16 cellular contexts compared by ENCODE assay signal in genomic region chr5:108078345-108078744, GRCh38.
DNase-seq lines count a peak whose midpoint lies in the region; ATAC-seq and TF ChIP-seq lines count a peak whose summit lies in the region.
"Had no signal": no experiment of that assay in that cellular context is flagged by ENCODE, and none has a peak within 500 bp of the region (broad histone marks: within the 10 kb centered on the region; RNA-seq: fewer than 3 reads in every experiment).

No MANE protein-coding gene starts in this region.

- no peaks in the 10 kb centered on the region for H3K9me2 ChIP-seq in hepatocyte (replicated peaks; ENCODE audit: insufficient read depth)

- no peaks in the 10 kb centered on the region; the same call in 1 of the 2 replicates for H3K27me3 Mint-ChIP-seq in WTC11 (ENCODE audit: low read depth)
- H3K27me3 Mint-ChIP-seq in type B pancreatic cell = no peaks in the 10 kb centered on the region
- H3K27me3 Mint-ChIP-seq: CD4-positive, alpha-beta memory T cell had no signal

- H3K9me3 Mint-ChIP-seq in WTC11 = peaks cover 10% of the 10 kb centered on the region
- no peaks in the 10 kb centered on the region for H3K9me3 Mint-ChIP-seq in type B pancreatic cell

- no peaks in the 10 kb centered on the region for H4K20me1 ChIP-seq in hepatocyte (ENCODE audit: insufficient read depth, poor library complexity, severe bottlenecking)

- H3K79me2 ChIP-seq in hepatocyte = no peaks in the 10 kb centered on the region

- intact Hi-C loops in lower lobe of right lung (cut with DNase I) = no loop called here

- H3K4me2 ChIP-seq in hepatocyte = no peak overlapping the region
- H3K4me2 ChIP-seq: A549, KMS-11 had no signal

- H3K27ac ChIP-seq in iPS-20b (ENCODE audit: low read length) (no peak overlapping the region), lower lobe of right lung (no peak overlapping the region), hepatocyte (no peak overlapping the region)
- H3K27ac ChIP-seq: A549, C4-2B, KMS-11 had no signal

- in situ Hi-C loops in HAP-1 (cut with MboI; ENCODE audit: low sequenced_read_pairs) = loop anchor here (25.0 kb wide), 1 partner anchor 391 kb away; no protein-coding TSS in a partner anchor

- H3K36me3 ChIP-seq in HAP-1 (replicated peaks) (no peaks in the 10 kb centered on the region), iPS-20b (ENCODE audit: insufficient read depth, low read depth, low read length) (no peaks in the 10 kb centered on the region), lower lobe of right lung (no peaks in the 10 kb centered on the region), hepatocyte (replicated peaks; ENCODE audit: insufficient read depth, low read depth) (no peaks in the 10 kb centered on the region)
- H3K36me3 ChIP-seq: BE2C had no signal

- H3K9me3 ChIP-seq in HAP-1 (no peaks in the 10 kb centered on the region; the same call in none of the 2 replicates), iPS-20b (ENCODE audit: insufficient read depth, low read depth, low read length) (no peaks in the 10 kb centered on the region; the same call in 1 of the 2 replicates), lower lobe of right lung (no peaks in the 10 kb centered on the region), hepatocyte (ENCODE audit: low read depth) (no peaks in the 10 kb centered on the region)
- H3K9me3 ChIP-seq: BE2C had no signal

- peaks cover 10% of the 10 kb centered on the region for H3K36me3 Mint-ChIP-seq in WTC11
- H3K36me3 Mint-ChIP-seq in type B pancreatic cell = peaks cover 3% of the 10 kb centered on the region

- H3K4me1 ChIP-seq in HAP-1 (peaks cover 53% of the 10 kb centered on the region), iPS-20b (ENCODE audit: insufficient read depth, low read length) (peaks cover 51% of the 10 kb centered on the region), lower lobe of right lung (no peaks in the 10 kb centered on the region), hepatocyte (ENCODE audit: insufficient read depth) (no peaks in the 10 kb centered on the region)
- H3K4me1 ChIP-seq: A549, BE2C had no signal

- H3K4me3 ChIP-seq in HAP-1 = no peak overlapping the region
- H3K4me3 ChIP-seq in iPS-20b (ENCODE audit: low read length) = peak overlapping the region; percentile 44
- no peak overlapping the region for H3K4me3 ChIP-seq in lower lobe of right lung
- no peak overlapping the region for H3K4me3 ChIP-seq in hepatocyte
- H3K4me3 ChIP-seq: A549 had no signal

- H3K4me3 Mint-ChIP-seq in WTC11 (no peak overlapping the region; the same call in 1 of the 2 replicates), type B pancreatic cell (no peak overlapping the region)
- H3K4me3 Mint-ChIP-seq: CD4-positive, alpha-beta memory T cell had no signal

- no peak for TF ChIP-seq CTCF in WTC11 (IDR thresholded peaks at IDR 0.05)
- no peak for TF ChIP-seq CTCF in type B pancreatic cell (conservative IDR thresholded peaks at IDR 0.05)
- no peak for TF ChIP-seq CTCF in lower lobe of right lung (IDR thresholded peaks at IDR 0.05)
- no peak for TF ChIP-seq CTCF in hepatocyte (IDR thresholded peaks at IDR 0.05; ENCODE audit: poor library complexity)

- no peak overlapping the region for H3K9ac ChIP-seq in iPS-20b (ENCODE audit: low read depth, low read length)
- H3K9ac ChIP-seq: KMS-11 had no signal

- H3K4me1 Mint-ChIP-seq in WTC11 (peaks cover 84% of the 10 kb centered on the region), type B pancreatic cell (ENCODE audit: unreplicated experiment) (no peaks in the 10 kb centered on the region)

- peak; percentile 54 for ATAC-seq in WTC11
- no peak for ATAC-seq in lower lobe of right lung
- ATAC-seq: A549, HCT116, HepG2 had no signal

- H3K27me3 ChIP-seq in HAP-1 (ENCODE audit: low read depth) = no peaks in the 10 kb centered on the region
- H3K27me3 ChIP-seq in iPS-20b (ENCODE audit: insufficient read depth, low read length) = no peaks in the 10 kb centered on the region
- H3K27me3 ChIP-seq in lower lobe of right lung (ENCODE audit: low read depth) = no peaks in the 10 kb centered on the region
- H3K27me3 ChIP-seq in hepatocyte = no peaks in the 10 kb centered on the region
- H3K27me3 ChIP-seq: BE2C had no signal

- WGBS in hepatocyte (ENCODE audit: low lambda C conversion rate, missing lambda C conversion rate) = 86% methylated on average over 3 of the region's 3 CpGs

- H3K27ac Mint-ChIP-seq in WTC11 = peak overlapping the region; percentile 64
- no peak overlapping the region for H3K27ac Mint-ChIP-seq in type B pancreatic cell
- H3K27ac Mint-ChIP-seq: CD4-positive, alpha-beta memory T cell had no signal

- CTCF ChIA-PET in WTC11 (lab: Charles Lee) = interaction anchor here (0.8 to 1.2 kb wide), 4 partner anchors 15 to 404 kb away, joined by 3 read pairs; no protein-coding TSS in a partner anchor

- H2AFZ ChIP-seq in hepatocyte = no peak overlapping the region

- POLR2A ChIA-PET in WTC11 (lab: Charles Lee) = no interaction called here

- peak; percentile 63 to 73 for DNase-seq in HAP-1 (ENCODE audit: low spot score in 2 of 2)
- DNase-seq in WTC11 (ENCODE audit: low spot score) = no peak
- DNase-seq in type B pancreatic cell (ENCODE audit: extremely low spot score, unreplicated experiment) = no peak
- no peak for DNase-seq in lower lobe of right lung
- no peak for DNase-seq in hepatocyte (ENCODE audit: low spot score)
- DNase-seq: BE2C; CD4-positive, alpha-beta memory T cell; DMS79 treated with DMSO at 0.1 percent for 48 hours; EL; GDM1 had no signal

TF ChIP-seq in WTC11, 78 proteins besides CTCF, POLR2A, EP300 and RAD21 (continues in another document):
- TF ChIP-seq ZNF416 (CRISPR knock-in tag; IDR thresholded peaks at IDR 0.05) = no peak
- TF ChIP-seq EMX1 (CRISPR knock-in tag; IDR thresholded peaks at IDR 0.05) = no peak
- TF ChIP-seq ZNF425 (CRISPR knock-in tag; conservative IDR thresholded peaks at IDR 0.05) = no peak
- no peak for TF ChIP-seq PRRX2 (CRISPR knock-in tag; IDR thresholded peaks at IDR 0.05)
- TF ChIP-seq ZNF512 (CRISPR knock-in tag; IDR thresholded peaks at IDR 0.05; ENCODE audit: borderline replicate concordance) = no peak
- no peak for TF ChIP-seq AFF4 (CRISPR knock-in tag; IDR thresholded peaks at IDR 0.05; ENCODE audit: borderline replicate concordance)
- no peak for TF ChIP-seq ESRRA (CRISPR knock-in tag; IDR thresholded peaks at IDR 0.05; ENCODE audit: borderline replicate concordance)
- TF ChIP-seq TP53 (CRISPR knock-in tag; IDR thresholded peaks at IDR 0.05) = no peak
- TF ChIP-seq OVOL2 (CRISPR knock-in tag; IDR thresholded peaks at IDR 0.05; ENCODE audit: borderline replicate concordance) = no peak
- TF ChIP-seq FOXK1 (CRISPR knock-in tag; IDR thresholded peaks at IDR 0.05) = no peak
- no peak for TF ChIP-seq ETV6 (CRISPR knock-in tag; IDR thresholded peaks at IDR 0.05)
- TF ChIP-seq SP1 (CRISPR knock-in tag; conservative IDR thresholded peaks at IDR 0.05) = no peak

Comparison
In these comparisons a context has a peak if more than half of its experiments do, and no peak if none do; other contexts are left out.
1. DNase-seq: peak in HAP-1 (2 of 2); none in WTC11 (single experiment), type B pancreatic cell (single experiment), lower lobe of right lung (single experiment) and hepatocyte (single experiment).